In genomic region chr18:75464356-75464755, GRCh38 we compare ENCODE assay signal across 43 cellular contexts. TPM values are rescaled to one million over a fixed set of nuclear protein-coding genes. Genes with fewer than 3 reads are reported as not detected.
"Had no signal": no experiment of that assay in that cellular context is flagged by ENCODE, and none has a peak within 500 bp of the region (broad histone marks: within the 10 kb centered on the region; RNA-seq: fewer than 3 reads in every experiment).

No MANE protein-coding gene starts in this region.

- H3K36me3 ChIP-seq: adrenal gland, ascending aorta, brain microvascular endothelial cell, breast epithelium, cardiac muscle cell had no signal

- H3K36me3 Mint-ChIP-seq: activated naive CD4-positive, alpha-beta T cell treated with anti-CD3 and anti-CD28 coated beads, Interleukin-2, amount 10 ng/mL, durations not matched to agents 7 days and 5 days; activated naive CD4-positive, alpha-beta T cell treated with anti-CD3 and anti-CD28 coated beads, Interleukin-2, amount 50 U/mL, for 24 hours; activated naive CD4-positive, alpha-beta T cell treated with anti-CD3 and anti-CD28 coated beads, Interleukin-2, amount 50 U/mL, for 72 hours; activated naive CD8-positive, alpha-beta T cell; activated naive CD8-positive, alpha-beta T cell treated with anti-CD3 and anti-CD28 coated beads for 36 hours; activated naive CD8-positive, alpha-beta T cell treated with anti-CD3 and anti-CD28 coated beads, Interleukin-2, amount 10 ng/mL, durations not matched to agents 7 days and 5 days; brain had no signal

- H3K27ac Mint-ChIP-seq: activated naive CD4-positive, alpha-beta T cell treated with anti-CD3 and anti-CD28 coated beads for 36 hours; activated naive CD4-positive, alpha-beta T cell treated with anti-CD3 and anti-CD28 coated beads, Interleukin-2, amount 10 ng/mL, durations not matched to agents 7 days and 5 days; activated naive CD4-positive, alpha-beta T cell treated with anti-CD3 and anti-CD28 coated beads, Interleukin-2, amount 50 U/mL, for 72 hours; activated naive CD8-positive, alpha-beta T cell; activated naive CD8-positive, alpha-beta T cell treated with anti-CD3 and anti-CD28 coated beads for 36 hours; activated naive CD8-positive, alpha-beta T cell treated with anti-CD3 and anti-CD28 coated beads, Interleukin-2, amount 10 ng/mL, durations not matched to agents 7 days and 5 days; activated naive CD8-positive, alpha-beta T cell treated with anti-CD3 and anti-CD28 coated beads, Interleukin-2, amount 50 U/mL, for 24 hours; activated T-cell treated with anti-CD3 and anti-CD28 coated beads, Interleukin-2, amount 50 U/mL, for 24 hours; activated T-cell treated with anti-CD3 and anti-CD28 coated beads, Interleukin-2, amount 50 U/mL, for 72 hours; activated T-helper 1 cell treated with anti-CD3 and anti-CD28 coated beads, Interleukin-12 subunit alpha, Interleukin-12 subunit beta, Interleukin-2, Interleukin-4 antibody, amounts not matched to agents 30 ng/mL and 10 ng/mL and 1 ng/mL, durations not matched to agents 14 hours and 24 hours and 36 hours; activated T-helper 17 cell treated with anti-CD3 and anti-CD28 coated beads, Interleukin-2, amount 50 U/mL, for 72 hours; activated T-helper 2 cell treated with anti-CD3 and anti-CD28 coated beads, Interferon-gamma antibody, Interleukin-2, Interleukin-4, amounts not matched to agents 10 μg/mL and 5 μg/mL and 100 μg/mL, durations not matched to agents 14 hours and 24 hours and 36 hours; brain had no signal

- H3K4me3 Mint-ChIP-seq: activated naive CD4-positive, alpha-beta T cell treated with anti-CD3 and anti-CD28 coated beads for 36 hours; activated naive CD4-positive, alpha-beta T cell treated with anti-CD3 and anti-CD28 coated beads, Interleukin-2, amount 10 ng/mL, durations not matched to agents 7 days and 5 days; activated naive CD4-positive, alpha-beta T cell treated with anti-CD3 and anti-CD28 coated beads, Interleukin-2, amount 50 U/mL, for 24 hours; activated naive CD8-positive, alpha-beta T cell; activated naive CD8-positive, alpha-beta T cell treated with anti-CD3 and anti-CD28 coated beads for 36 hours; activated naive CD8-positive, alpha-beta T cell treated with anti-CD3 and anti-CD28 coated beads, Interleukin-2, amount 10 ng/mL, durations not matched to agents 7 days and 5 days; activated naive CD8-positive, alpha-beta T cell treated with anti-CD3 and anti-CD28 coated beads, Interleukin-2, amount 50 U/mL, for 24 hours; activated T-cell treated with anti-CD3 and anti-CD28 coated beads, Interleukin-2, amount 50 U/mL, for 24 hours; activated T-cell treated with anti-CD3 and anti-CD28 coated beads, Interleukin-2, amount 50 U/mL, for 4 hours; activated T-cell treated with anti-CD3 and anti-CD28 coated beads, Interleukin-2, amount 50 U/mL, for 72 hours; activated T-helper 1 cell treated with anti-CD3 and anti-CD28 coated beads, Interleukin-12 subunit alpha, Interleukin-12 subunit beta, Interleukin-2, Interleukin-4 antibody, amounts not matched to agents 30 ng/mL and 10 ng/mL and 1 ng/mL, durations not matched to agents 14 hours and 24 hours and 36 hours; activated T-helper 17 cell treated with anti-CD3 and anti-CD28 coated beads, Interleukin-2, amount 50 U/mL, for 72 hours; brain; central memory CD8-positive, alpha-beta T cell had no signal

- H3K4me1 ChIP-seq: adrenal gland, ascending aorta, body of pancreas, breast epithelium had no signal

- H3K27me3 Mint-ChIP-seq: activated naive CD4-positive, alpha-beta T cell treated with anti-CD3 and anti-CD28 coated beads, Interleukin-2, amount 10 ng/mL, durations not matched to agents 7 days and 5 days; activated naive CD4-positive, alpha-beta T cell treated with anti-CD3 and anti-CD28 coated beads, Interleukin-2, amount 50 U/mL, for 24 hours; activated naive CD8-positive, alpha-beta T cell; activated naive CD8-positive, alpha-beta T cell treated with anti-CD3 and anti-CD28 coated beads, Interleukin-2, amount 10 ng/mL, durations not matched to agents 7 days and 5 days had no signal

- DNase-seq: activated effector memory CD4-positive, alpha-beta T cell treated with anti-CD3 and anti-CD28 coated beads, Interleukin-2, amount 50 U/mL, for 16 hours; activated effector memory CD4-positive, alpha-beta T cell treated with Interleukin-2 at 50 U/mL for 16 hours; activated gamma-delta T cell; activated gamma-delta T cell treated with Interleukin-2 at 50 U/mL for 16 hours; activated naive CD4-positive, alpha-beta T cell; activated naive CD4-positive, alpha-beta T cell treated with anti-CD3 and anti-CD28 coated beads for 36 hours; activated naive CD4-positive, alpha-beta T cell treated with anti-CD3 and anti-CD28 coated beads, Interleukin-2, amount 10 ng/mL, durations not matched to agents 7 days and 5 days; activated naive CD4-positive, alpha-beta T cell treated with anti-CD3 and anti-CD28 coated beads, Interleukin-2, amount 50 U/mL, for 16 hours; activated naive CD4-positive, alpha-beta T cell treated with Interleukin-2 at 50 U/mL for 16 hours; activated naive CD8-positive, alpha-beta T cell treated with anti-CD3 and anti-CD28 coated beads for 36 hours; activated naive CD8-positive, alpha-beta T cell treated with anti-CD3 and anti-CD28 coated beads, Interleukin-2, amount 10 ng/mL, durations not matched to agents 7 days and 5 days; activated naive CD8-positive, alpha-beta T cell treated with anti-CD3 and anti-CD28 coated beads, Interleukin-2, amount 50 U/mL, for 24 hours; activated T-cell treated with anti-CD3 and anti-CD28 coated beads, Interleukin-2, amount 50 U/mL, for 1 hour; activated T-cell treated with anti-CD3 and anti-CD28 coated beads, Interleukin-2, amount 50 U/mL, for 24 hours; activated T-cell treated with anti-CD3 and anti-CD28 coated beads, Interleukin-2, amount 50 U/mL, for 4 hours; activated T-cell treated with anti-CD3 and anti-CD28 coated beads, Interleukin-2, amount 50 U/mL, for 48 hours; activated T-cell treated with anti-CD3 and anti-CD28 coated beads, Interleukin-2, amount 50 U/mL, for 72 hours; adrenal gland; amniotic stem cell; amygdala; anterior cingulate cortex; aorta; body of pancreas; brain microvascular endothelial cell; caudate nucleus; central memory CD4-positive, alpha-beta T cell; cerebellar nuclear complex had no signal

- ATAC-seq: activated naive CD4-positive, alpha-beta T cell treated with anti-CD3 and anti-CD28 coated beads, Interleukin-2, amount 50 U/mL, for 72 hours; activated naive CD8-positive, alpha-beta T cell treated with anti-CD3 and anti-CD28 coated beads, Interleukin-2, amount 50 U/mL, for 24 hours; activated T-cell treated with anti-CD3 and anti-CD28 coated beads, Interleukin-2, amount 50 U/mL, for 4 hours; activated T-cell treated with anti-CD3 and anti-CD28 coated beads, Interleukin-2, amount 50 U/mL, for 72 hours; activated T-helper 17 cell treated with anti-CD3 and anti-CD28 coated beads, Interleukin-2, amount 50 U/mL, for 72 hours; body of pancreas had no signal

- H3K4me3 ChIP-seq: adrenal gland, ascending aorta, body of pancreas, breast epithelium, cardiac muscle cell had no signal

- H3K4me1 Mint-ChIP-seq: activated naive CD4-positive, alpha-beta T cell treated with anti-CD3 and anti-CD28 coated beads, Interleukin-2, amount 10 ng/mL, durations not matched to agents 7 days and 5 days; activated naive CD4-positive, alpha-beta T cell treated with anti-CD3 and anti-CD28 coated beads, Interleukin-2, amount 50 U/mL, for 24 hours; activated naive CD8-positive, alpha-beta T cell treated with anti-CD3 and anti-CD28 coated beads for 36 hours; activated naive CD8-positive, alpha-beta T cell treated with anti-CD3 and anti-CD28 coated beads, Interleukin-2, amount 10 ng/mL, durations not matched to agents 7 days and 5 days; activated naive CD8-positive, alpha-beta T cell treated with anti-CD3 and anti-CD28 coated beads, Interleukin-2, amount 50 U/mL, for 24 hours; activated T-helper 17 cell treated with anti-CD3 and anti-CD28 coated beads, Interleukin-2, amount 50 U/mL, for 72 hours; central memory CD8-positive, alpha-beta T cell had no signal

- H3K9me3 Mint-ChIP-seq: activated naive CD4-positive, alpha-beta T cell treated with anti-CD3 and anti-CD28 coated beads for 36 hours; activated naive CD4-positive, alpha-beta T cell treated with anti-CD3 and anti-CD28 coated beads, Interleukin-2, amount 50 U/mL, for 24 hours; activated T-cell treated with anti-CD3 and anti-CD28 coated beads, Interleukin-2, amount 50 U/mL, for 24 hours; activated T-cell treated with anti-CD3 and anti-CD28 coated beads, Interleukin-2, amount 50 U/mL, for 4 hours; activated T-helper 1 cell treated with anti-CD3 and anti-CD28 coated beads, Interleukin-12 subunit alpha, Interleukin-12 subunit beta, Interleukin-2, Interleukin-4 antibody, amounts not matched to agents 30 ng/mL and 10 ng/mL and 1 ng/mL, durations not matched to agents 14 hours and 24 hours and 36 hours; activated T-helper 17 cell treated with anti-CD3 and anti-CD28 coated beads, Interleukin-2, amount 50 U/mL, for 72 hours; activated T-helper 2 cell treated with anti-CD3 and anti-CD28 coated beads, Interferon-gamma antibody, Interleukin-2, Interleukin-4, amounts not matched to agents 10 μg/mL and 5 μg/mL and 100 μg/mL, durations not matched to agents 14 hours and 24 hours and 36 hours; central memory CD8-positive, alpha-beta T cell had no signal

- H3K27ac ChIP-seq: adrenal gland, ascending aorta, body of pancreas, brain microvascular endothelial cell, breast epithelium, cardiac muscle cell had no signal

- H3K27me3 ChIP-seq: ascending aorta, body of pancreas, brain microvascular endothelial cell, breast epithelium, cardiac muscle cell had no signal

- H3K9me3 ChIP-seq: adrenal gland, ascending aorta, body of pancreas, breast epithelium had no signal

RNA-seq across cellular contexts. Expression of gene SMIM21, which starts 36.9 kb away (rescaled TPM):
- total RNA-seq: activated naive CD4-positive, alpha-beta T cell treated with anti-CD3 and anti-CD28 coated beads for 36 hours; activated naive CD4-positive, alpha-beta T cell treated with anti-CD3 and anti-CD28 coated beads, Interleukin-2, amount 50 U/mL, for 72 hours; activated naive CD8-positive, alpha-beta T cell treated with anti-CD3 and anti-CD28 coated beads for 36 hours; activated naive CD8-positive, alpha-beta T cell treated with anti-CD3 and anti-CD28 coated beads, Interleukin-2, amount 10 ng/mL, durations not matched to agents 7 days and 5 days; activated T-cell treated with anti-CD3 and anti-CD28 coated beads, Interleukin-2, amount 50 U/mL, for 4 hours; activated T-cell treated with anti-CD3 and anti-CD28 coated beads, Interleukin-2, amount 50 U/mL, for 72 hours; activated T-helper 1 cell treated with anti-CD3 and anti-CD28 coated beads, Interleukin-12 subunit alpha, Interleukin-12 subunit beta, Interleukin-2, Interleukin-4 antibody, amounts not matched to agents 30 ng/mL and 10 ng/mL and 1 ng/mL, durations not matched to agents 14 hours and 24 hours and 36 hours; activated T-helper 17 cell treated with anti-CD3 and anti-CD28 coated beads, Interleukin-2, amount 50 U/mL, for 72 hours; activated T-helper 2 cell treated with anti-CD3 and anti-CD28 coated beads, Interferon-gamma antibody, Interleukin-2, Interleukin-4, amounts not matched to agents 10 μg/mL and 5 μg/mL and 100 μg/mL, durations not matched to agents 14 hours and 24 hours and 36 hours; adrenal gland; aorta; ascending aorta; body of pancreas; breast epithelium; bronchial epithelial cell; cardiac muscle cell; cardiac septum; cerebellum; chondrocyte had no signal
- polyA plus RNA-seq: adipose tissue, adrenal gland, aorta, cardiac muscle cell had no signal
